Comparison of ENCODE assay signal across 25 cellular contexts in the genomic region with DNA sequence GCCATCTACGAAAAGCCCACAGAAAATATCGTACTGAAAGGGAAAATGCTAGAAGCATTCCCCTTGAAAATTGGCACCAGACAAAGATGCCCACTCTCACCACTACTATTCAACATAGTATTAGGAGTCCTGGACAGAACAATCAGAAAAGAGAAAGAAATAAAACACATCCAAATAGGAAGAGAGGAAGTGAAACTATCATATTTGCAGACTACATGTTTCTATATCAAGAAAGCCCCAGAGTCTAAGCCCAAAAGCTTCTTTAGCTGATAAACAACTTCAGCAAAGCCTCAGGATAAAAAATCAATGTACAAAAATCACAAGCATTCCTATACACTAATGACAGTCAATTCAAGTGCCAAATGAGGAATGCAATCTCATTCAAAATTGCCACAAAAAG. TPM values are rescaled to one million over a fixed set of nuclear protein-coding genes. Genes with fewer than 3 reads are reported as not detected.
"Had no signal": no experiment of that assay in that cellular context is flagged by ENCODE, and none has a peak within 500 bp of the region (broad histone marks: within the 10 kb centered on the region; RNA-seq: fewer than 3 reads in every experiment).

No MANE protein-coding gene starts in this region.

- H3K36me3 Mint-ChIP-seq: neural progenitor cell had no signal

- ATAC-seq: effector memory CD8-positive, alpha-beta T cell; gastrocnemius medialis; left lung; right lobe of liver had no signal

- H3K4me3 Mint-ChIP-seq: activated T-cell treated with anti-CD3 and anti-CD28 coated beads, Interleukin-2, amount 50 U/mL, for 24 hours; effector memory CD8-positive, alpha-beta T cell; naive B cell; neural progenitor cell had no signal

- DNase-seq: activated CD4-positive, alpha-beta T cell treated with anti-CD3 and anti-CD28 coated beads for 1 hour; activated CD4-positive, alpha-beta T cell treated with anti-CD3 and anti-CD28 coated beads, Interleukin-2, amount 50 U/mL, for 4 hours; activated naive CD4-positive, alpha-beta T cell treated with anti-CD3 and anti-CD28 coated beads, Interleukin-2, amount 50 U/mL, for 16 hours; activated T-cell treated with anti-CD3 and anti-CD28 coated beads, Interleukin-2, amount 50 U/mL, for 24 hours; dermis blood vessel endothelial cell; effector memory CD8-positive, alpha-beta T cell; gastrocnemius medialis; left lung; mammary epithelial cell; naive B cell; right lobe of liver; stimulated activated CD4-positive, alpha-beta T cell treated with anti-CD3 and anti-CD28 coated beads, Interleukin-4, amount 100 ng/mL, for 4 hours; stimulated activated CD8-positive, alpha-beta memory T cell treated with anti-CD3 and anti-CD28 coated beads, Interleukin-4, amount 100 ng/mL, for 48 hours; stimulated activated naive CD4-positive, alpha-beta T cell treated with Interleukin-2 at 50 U/mL for 16 hours; substantia nigra; transverse colon had no signal

- H3K27me3 Mint-ChIP-seq: activated T-cell treated with anti-CD3 and anti-CD28 coated beads, Interleukin-2, amount 50 U/mL, for 24 hours; naive B cell had no signal

- H3K27ac Mint-ChIP-seq: activated T-cell treated with anti-CD3 and anti-CD28 coated beads, Interleukin-2, amount 50 U/mL, for 24 hours; effector memory CD8-positive, alpha-beta T cell; naive B cell; neural progenitor cell had no signal

- H3K4me1 Mint-ChIP-seq: neural progenitor cell had no signal

RNA-seq across cellular contexts. Expression of gene OR5K3, which starts 15.6 kb away (rescaled TPM):
- total RNA-seq: astrocyte, bronchial epithelial cell, cerebellum, dermis blood vessel endothelial cell, gastrocnemius medialis, left lung, mammary epithelial cell, osteocyte, pulmonary artery endothelial cell, right lobe of liver, smooth muscle cell, transverse colon, vagina had no signal

RNA-seq across cellular contexts. Expression of gene OR5K4, which starts 52.4 kb away (rescaled TPM):
- total RNA-seq: astrocyte, bronchial epithelial cell, cerebellum, dermis blood vessel endothelial cell, gastrocnemius medialis, left lung, mammary epithelial cell, mononuclear cell, osteocyte, pulmonary artery endothelial cell, right lobe of liver, smooth muscle cell, transverse colon, vagina had no signal

RNA-seq across cellular contexts. Expression of gene OR5K1, which starts 57.0 kb away (rescaled TPM):
- total RNA-seq: astrocyte, bronchial epithelial cell, cerebellum, dermis blood vessel endothelial cell, gastrocnemius medialis, left lung, mammary epithelial cell, mononuclear cell, osteocyte, pulmonary artery endothelial cell, right lobe of liver, smooth muscle cell, transverse colon, vagina had no signal
